8 cellular contexts compared by ENCODE assay signal in the genomic region with DNA sequence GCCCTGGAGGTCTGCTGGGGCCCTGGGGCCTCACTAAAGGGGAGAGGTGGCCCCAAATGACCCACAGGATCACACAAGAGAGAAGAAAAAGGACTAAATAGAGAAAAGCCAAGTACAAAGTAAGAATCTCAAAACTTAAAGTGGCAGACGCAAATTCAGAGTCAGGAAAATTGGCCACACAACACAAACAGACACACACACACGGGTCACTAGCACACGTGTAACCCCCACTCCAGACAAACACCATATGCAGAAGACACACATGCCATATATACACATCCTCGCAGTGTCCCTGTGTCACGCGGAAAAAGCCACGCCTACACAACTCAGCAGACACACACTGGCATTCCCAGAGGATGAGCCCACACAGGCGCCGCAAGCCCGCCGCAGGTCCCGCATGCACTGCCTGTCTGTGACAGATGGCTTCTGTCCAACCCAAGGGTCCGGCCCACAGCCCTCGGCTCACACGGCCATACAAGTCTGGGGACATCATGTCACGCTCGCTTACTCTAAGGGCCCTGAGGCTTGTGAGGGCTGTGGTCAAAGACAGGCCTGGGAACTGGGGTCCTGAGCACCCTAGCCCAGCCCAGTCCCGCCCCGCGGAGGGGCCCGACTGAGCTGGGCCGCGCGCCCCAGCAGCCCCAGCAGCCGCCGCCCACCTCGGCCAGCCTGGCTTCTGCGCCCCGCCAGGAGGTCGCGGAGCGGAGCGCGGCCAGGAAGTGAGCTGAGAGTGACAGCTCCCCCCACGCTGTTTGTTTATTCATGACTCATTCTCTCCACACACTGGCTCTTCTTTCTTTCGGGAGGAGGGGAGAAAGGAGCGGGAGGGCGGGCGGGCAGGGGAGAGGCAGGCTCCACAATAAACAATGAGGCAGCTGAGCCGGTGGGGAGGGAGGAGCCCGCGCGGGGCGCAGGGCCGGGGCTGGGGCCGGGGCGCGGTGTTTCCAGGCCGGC.
DNase-seq lines count a peak whose midpoint lies in the region; ATAC-seq and TF ChIP-seq lines count a peak whose summit lies in the region.

No MANE protein-coding gene starts in this region.

- DNase-seq in DND-41, result peak; percentile 85
- DNase-seq in H4 (ENCODE audit: low spot score), result peak; percentile 96
- DNase-seq in LHCN-M2 (ENCODE audit: low read depth), result peak; percentile 93
- peak; percentile 99 for DNase-seq in RWPE1 (ENCODE audit: low spot score)
- peak; percentile 66 for DNase-seq in activated gamma-delta T cell (lab: John Stamatoyannopoulos, UW)
- DNase-seq in fibroblast of the aortic adventitia (ENCODE audit: low read depth), result peak; percentile 91
- DNase-seq in natural killer cell treated with Interleukin-12 subunit alpha and Interleukin-12 subunit beta and Interleukin-15 and Interleukin-18, amount 100 ng/mL, for 72 hours (ENCODE audit: low spot score), result peak; percentile 87
- DNase-seq in stimulated activated naive CD4-positive, alpha-beta T cell (lab: John Stamatoyannopoulos, UW), result peak in 5 of 6 experiments; percentile 37 to 57 (median 42)

- H3K4me1 Mint-ChIP-seq in natural killer cell treated with Interleukin-12 subunit alpha and Interleukin-12 subunit beta and Interleukin-15 and Interleukin-18, amount 100 ng/mL, for 72 hours (ENCODE audit: low read depth in 2 of 2), result peaks cover 44 to 47% of the 10 kb centered on the region in 2 donors

- TF ChIP-seq CTCF in DND-41 (IDR thresholded peaks at IDR 0.05; ENCODE audit: borderline replicate concordance, extremely low read depth, low read length, poor library complexity, severe bottlenecking), result no peak
- TF ChIP-seq CTCF in RWPE1 (conservative IDR thresholded peaks at IDR 0.05; ENCODE audit: low read depth), result no peak
- no peak for TF ChIP-seq CTCF in fibroblast of the aortic adventitia (IDR thresholded peaks at IDR 0.05; ENCODE audit: insufficient read depth, low read length)

- H4K20me1 ChIP-seq in DND-41 (ENCODE audit: insufficient read depth, low read length), result no peaks in the 10 kb centered on the region

- H3K36me3 ChIP-seq in DND-41 (ENCODE audit: insufficient read depth, low read length), result no peaks in the 10 kb centered on the region

- H3K9me3 ChIP-seq in DND-41 (ENCODE audit: insufficient read depth, low read length, severe bottlenecking), result no peaks in the 10 kb centered on the region

- CTCF ChIA-PET in RWPE1 (lab: Yijun Ruan, JAX), result interaction anchor here (0.6 to 1.1 kb wide), 3 partner anchors 27 to 276 kb away, joined by 3 to 4 read pairs (median 3); no protein-coding TSS in a partner anchor

- peak overlapping the region; percentile 35 to 73 for H3K27ac Mint-ChIP-seq in natural killer cell treated with Interleukin-12 subunit alpha and Interleukin-12 subunit beta and Interleukin-15 and Interleukin-18, amount 100 ng/mL, for 72 hours

- peak overlapping the region; percentile 81 for H2AFZ ChIP-seq in DND-41 (ENCODE audit: low read depth, low read length)

- ATAC-seq in DND-41 (ENCODE audit: insufficient read depth, low read depth), result peak; percentile 84
- peak; percentile 87 to 88 for ATAC-seq in natural killer cell treated with Interleukin-12 subunit alpha and Interleukin-12 subunit beta and Interleukin-15 and Interleukin-18, amount 100 ng/mL, for 72 hours

- no peaks in the 10 kb centered on the region for H3K27me3 ChIP-seq in DND-41 (ENCODE audit: insufficient read depth, low read length, poor library complexity)

- peak overlapping the region; percentile 66 for H3K27ac ChIP-seq in DND-41 (ENCODE audit: low read length)
- peak overlapping the region; percentile 98 for H3K27ac ChIP-seq in RWPE1

- POLR2A ChIA-PET in RWPE1 (lab: Yijun Ruan, JAX; ENCODE audit: low non-redundant PET), result interaction anchor here (0.6 to 0.9 kb wide), 4 partner anchors 8 to 177 kb away, joined by 3 to 5 read pairs (median 4); no protein-coding TSS in a partner anchor

- H3K36me3 Mint-ChIP-seq in natural killer cell treated with Interleukin-12 subunit alpha and Interleukin-12 subunit beta and Interleukin-15 and Interleukin-18, amount 100 ng/mL, for 72 hours, result no peaks in the 10 kb centered on the region

- H3K4me3 ChIP-seq in DND-41 (ENCODE audit: low read depth in 1 of 2, low read length in 2 of 2) (peak overlapping the region in 1 of 2 experiments; percentile 61; a peak in 2 of 4 replicates), fibroblast of the aortic adventitia (ENCODE audit: low read depth, low read length) (peak overlapping the region; percentile 48)

- peak overlapping the region; percentile 75 for H3K4me2 ChIP-seq in DND-41 (ENCODE audit: insufficient read depth, low read length)

- H3K79me2 ChIP-seq in DND-41 (ENCODE audit: insufficient read depth, low read length), result no peaks in the 10 kb centered on the region

- H3K9ac ChIP-seq in DND-41 (ENCODE audit: low read depth, low read length), result peak overlapping the region; percentile 72

- H3K4me1 ChIP-seq in DND-41 (ENCODE audit: insufficient read depth, low read length), result peaks cover 21% of the 10 kb centered on the region

- no peaks in the 10 kb centered on the region for H3K9me3 Mint-ChIP-seq in natural killer cell treated with Interleukin-12 subunit alpha and Interleukin-12 subunit beta and Interleukin-15 and Interleukin-18, amount 100 ng/mL, for 72 hours

- peaks cover 0 to 15% of the 10 kb centered on the region in 2 donors for H3K27me3 Mint-ChIP-seq in natural killer cell treated with Interleukin-12 subunit alpha and Interleukin-12 subunit beta and Interleukin-15 and Interleukin-18, amount 100 ng/mL, for 72 hours

- peak overlapping the region; percentile 71 for H3K4me3 Mint-ChIP-seq in natural killer cell treated with Interleukin-12 subunit alpha and Interleukin-12 subunit beta and Interleukin-15 and Interleukin-18, amount 100 ng/mL, for 72 hours

Comparison
In these comparisons a context has a peak if more than half of its experiments do, and no peak if none do; other contexts are left out.
1. DNase-seq: peak in every context shown above with its lines; median percentile 99 in RWPE1; 96 in H4; 93 in LHCN-M2; 91 in fibroblast of the aortic adventitia; 87 in natural killer cell treated with Interleukin-12 subunit alpha and Interleukin-12 subunit beta and Interleukin-15 and Interleukin-18, amount 100 ng/mL, for 72 hours; 85 in DND-41; 66 in activated gamma-delta T cell; 42 in stimulated activated naive CD4-positive, alpha-beta T cell.